In the genomic region with DNA sequence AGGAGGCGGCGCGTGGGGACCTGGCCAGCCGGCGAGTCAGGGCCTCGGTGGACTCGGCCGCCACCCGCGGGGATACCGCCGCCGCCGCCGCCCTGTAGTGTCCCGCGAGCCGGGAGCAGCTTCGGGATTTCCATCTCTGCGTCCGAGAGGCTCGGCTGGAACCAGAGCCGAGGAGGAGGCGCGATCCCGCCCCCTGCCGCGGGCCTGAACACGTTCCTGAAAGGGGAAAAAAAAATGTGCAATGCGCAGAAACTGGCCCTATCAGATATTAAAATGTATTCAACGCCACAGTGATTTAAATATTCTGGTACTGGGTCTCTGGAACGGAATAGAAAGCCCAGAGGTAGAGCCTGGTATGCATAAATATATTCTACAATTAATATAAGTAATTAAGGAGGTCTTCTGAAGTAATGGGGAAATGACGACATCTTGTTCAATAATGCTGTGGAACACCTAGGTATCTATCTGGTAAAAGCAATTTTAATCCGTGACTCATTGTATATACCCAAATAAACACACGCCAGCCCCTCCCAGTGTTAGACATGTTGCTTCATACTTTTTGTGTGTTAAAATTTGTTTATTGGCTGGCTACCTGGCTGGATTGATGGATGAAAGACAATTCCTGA, we compare ENCODE assay signal across 8 cellular contexts. TPM values are rescaled to one million over a fixed set of nuclear protein-coding genes. Genes with fewer than 3 reads are reported as not detected.
A peak's percentile ranks its signal among the peaks of the same experiment; 100 is the strongest.
DNase-seq lines count a peak whose midpoint lies in the region; ATAC-seq and TF ChIP-seq lines count a peak whose summit lies in the region.
"Not testable (repeated sequence)": the region's sequence is repeated elsewhere in the genome, so short reads cannot be mapped to it uniquely, and the experiment has no call there.

TSS of gene ZXDA (minus strand) at position 172 of the 626 bp plus-strand sequence. CDS start at position 134, 38 bp downstream.

- H3K27me3 ChIP-seq in OCI-LY1 (ENCODE audit: insufficient read depth, low read length); mononuclear cell (ENCODE audit: insufficient read depth, low read length): not testable (repeated sequence)

- H3K27ac Mint-ChIP-seq in activated naive CD8-positive, alpha-beta T cell, result peak within 1 kb of the TSS; percentile 93

- DNase-seq in EH (ENCODE audit: low read depth) (peak; percentile 36), fibroblast of gingiva (ENCODE audit: low read depth) (peak; percentile 1)
- DNase-seq in substantia nigra (lab: John Stamatoyannopoulos, UW), result not testable (repeated sequence)

- not testable (repeated sequence) for H3K36me3 Mint-ChIP-seq in activated naive CD8-positive, alpha-beta T cell

- H3K9ac ChIP-seq in OCI-LY1 (ENCODE audit: low read length), result peak within 1 kb of the TSS; percentile 62; the same call in 1 of the 2 replicates

- H2AFZ ChIP-seq in OCI-LY1 (ENCODE audit: low read length), result 0 out of 2 replicates have a peak within 1 kb of the TSS, but pooled peaks have one; percentile 16

- not testable (repeated sequence) for H3K36me3 ChIP-seq in OCI-LY1 (ENCODE audit: insufficient read depth, low read length)

- H3K4me3 Mint-ChIP-seq in activated naive CD8-positive, alpha-beta T cell, result peak within 1 kb of the TSS; percentile 83

- H3K4me3 ChIP-seq in OCI-LY1 (ENCODE audit: low read depth, low read length, poor library complexity, severe bottlenecking), result peak within 1 kb of the TSS; percentile 58
- peak within 1 kb of the TSS; percentile 36 for H3K4me3 ChIP-seq in mononuclear cell (ENCODE audit: low read length)

- H3K9me3 Mint-ChIP-seq in activated naive CD8-positive, alpha-beta T cell (ENCODE audit: low read depth), result not testable (repeated sequence)

- H3K4me2 ChIP-seq in OCI-LY1 (ENCODE audit: low read length), result peak within 1 kb of the TSS; percentile 67

- not testable (repeated sequence) for H3F3A ChIP-seq in OCI-LY1 (ENCODE audit: insufficient read depth, low read length)

- H3K27me3 Mint-ChIP-seq in activated naive CD8-positive, alpha-beta T cell, result not testable (repeated sequence)

- H3K4me1 ChIP-seq in OCI-LY1 (ENCODE audit: insufficient read depth, low read length, severe bottlenecking) (peaks cover 39% of the 10 kb centered on the region), mononuclear cell (ENCODE audit: insufficient read depth, low read length) (peaks cover 12% of the 10 kb centered on the region)

- H3K9me2 ChIP-seq in OCI-LY1 (ENCODE audit: low read depth, low read length), result not testable (repeated sequence)

- H3K79me2 ChIP-seq in OCI-LY1 (ENCODE audit: insufficient read depth, low read length), result not testable (repeated sequence)

- not testable (repeated sequence) for H3K9me3 ChIP-seq in OCI-LY1 (ENCODE audit: low read length); mononuclear cell (ENCODE audit: low read depth, low read length)

- peaks cover 21% of the 10 kb centered on the region for H3K4me1 Mint-ChIP-seq in activated naive CD8-positive, alpha-beta T cell (ENCODE audit: low read depth)

- TF ChIP-seq CTCF in OCI-LY1 (IDR thresholded peaks at IDR 0.05; ENCODE audit: low read length), result not testable (repeated sequence)

- peak; percentile 61 for ATAC-seq in GM21515 (IDR thresholded peaks at IDR 0.05; ENCODE audit: unreplicated experiment)
- peak; percentile 63 for ATAC-seq in HG03159 (IDR thresholded peaks at IDR 0.05; ENCODE audit: unreplicated experiment)

- not testable (repeated sequence) for H3K27ac ChIP-seq in OCI-LY1 (ENCODE audit: low read depth, low read length, poor library complexity, severe bottlenecking)
- peak within 1 kb of the TSS; percentile 64 for H3K27ac ChIP-seq in substantia nigra (ENCODE audit: low read depth, low read length, poor library complexity, severe bottlenecking)

- not testable (repeated sequence) for H4K20me1 ChIP-seq in OCI-LY1 (ENCODE audit: insufficient read depth, low read length)

RNA-seq across cellular contexts. Expression of gene ZXDA, which starts in this region (rescaled TPM):
- total RNA-seq in mononuclear cell, result 27.4 TPM
